21 cellular contexts compared by ENCODE assay signal in the genomic region with DNA sequence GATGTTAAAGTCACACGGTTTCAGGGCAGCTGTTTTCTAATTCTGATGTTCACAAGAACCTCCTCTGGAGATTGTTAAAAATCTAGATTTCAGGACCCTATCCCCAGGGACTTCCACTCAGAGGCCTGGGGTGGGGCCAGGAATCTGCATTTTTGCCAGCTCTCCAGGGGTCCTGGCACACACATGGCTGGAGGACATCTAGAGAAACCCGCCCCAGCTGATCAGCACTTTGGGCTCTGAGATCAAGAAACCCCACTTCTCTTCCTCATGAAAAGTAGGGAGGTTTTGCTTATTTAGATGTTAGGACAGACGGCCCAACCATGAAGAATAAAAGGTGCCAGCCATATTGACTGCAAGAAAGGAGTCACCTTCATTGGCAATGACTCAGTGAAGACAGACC.
DNase-seq lines count a peak whose midpoint lies in the region; ATAC-seq, FAIRE-seq and TF ChIP-seq lines count a peak whose summit lies in the region.
"Had no signal": no experiment of that assay in that cellular context is flagged by ENCODE, and none has a peak within 500 bp of the region (broad histone marks: within the 10 kb centered on the region; RNA-seq: fewer than 3 reads in every experiment).

No MANE protein-coding gene starts in this region.

- intact Hi-C loops in Right ventricle myocardium inferior (cut with DNase I): loop anchor here (10.0 kb wide), 1 partner anchor 49 kb away; no protein-coding TSS in a partner anchor
- intact Hi-C loops in left ventricle myocardium superior (cut with micrococcal nuclease): no loop called here
- intact Hi-C loops in uterus (cut with DNase I; ENCODE audit: low total_unique reads): no loop called here

- TF ChIP-seq POLR2A in uterus (IDR thresholded peaks at IDR 0.05): no peak

- no peak for TF ChIP-seq CTCF in keratinocyte (optimal IDR thresholded peaks at IDR 0.05 in 1 of 3, IDR thresholded peaks at IDR 0.05 in 1 of 3, conservative IDR thresholded peaks at IDR 0.05 in 1 of 3; ENCODE audit: extremely low read depth in 1 of 3, insufficient read depth in 2 of 3, low read length in 3 of 3)
- TF ChIP-seq CTCF in smooth muscle cell (IDR thresholded peaks at IDR 0.05; ENCODE audit: borderline replicate concordance, insufficient read depth, poor library complexity, severe bottlenecking): no peak
- TF ChIP-seq CTCF in uterus (IDR thresholded peaks at IDR 0.05): no peak

- H3K9me1 ChIP-seq in keratinocyte (ENCODE audit: control insufficient read depth, extremely low read depth, insufficient read depth, low read length): no peaks in the 10 kb centered on the region

- H3K27ac ChIP-seq in keratinocyte (ENCODE audit: control insufficient read depth, insufficient read depth, low read length): no peak overlapping the region
- H3K27ac ChIP-seq in smooth muscle cell (ENCODE audit: low read depth): peak overlapping the region; percentile 42
- peak overlapping the region; percentile 9 to 75 for H3K27ac ChIP-seq in uterus
- H3K27ac ChIP-seq: 22Rv1, testis had no signal

- peak; percentile 46 for FAIRE-seq in keratinocyte (lab: Jason Lieb, UNC)
- FAIRE-seq: K562 had no signal

- H3K27me3 ChIP-seq in keratinocyte (ENCODE audit: control insufficient read depth, extremely low read depth, insufficient read depth, low read length) (no peaks in the 10 kb centered on the region), smooth muscle cell (ENCODE audit: low read depth) (no peaks in the 10 kb centered on the region), uterus (no peaks in the 10 kb centered on the region)
- H3K27me3 ChIP-seq: MG63, testis had no signal

- H3K36me3 ChIP-seq in keratinocyte (ENCODE audit: control insufficient read depth in 2 of 2, extremely low read depth in 1 of 2, insufficient read depth in 2 of 2, low read length in 2 of 2): no peaks in the 10 kb centered on the region
- H3K36me3 ChIP-seq in smooth muscle cell (ENCODE audit: low read depth): no peaks in the 10 kb centered on the region
- H3K36me3 ChIP-seq in uterus: no peaks in the 10 kb centered on the region

- no peaks in the 10 kb centered on the region for H4K20me1 ChIP-seq in keratinocyte (ENCODE audit: control insufficient read depth, extremely low read depth, insufficient read depth, low read length)
- peaks cover 96% of the 10 kb centered on the region for H4K20me1 ChIP-seq in smooth muscle cell (ENCODE audit: low read depth)

- H3K9ac ChIP-seq in keratinocyte (ENCODE audit: control insufficient read depth, extremely low read depth, insufficient read depth, low read length): no peak overlapping the region
- no peak overlapping the region for H3K9ac ChIP-seq in smooth muscle cell (ENCODE audit: low read depth)

- dilution Hi-C loops in keratinocyte (cut with MboI; ENCODE audit: extremely low pct_ligation_motif_present, low sequenced_read_pairs): no loop called here

- 83% methylated on average over 3 of the region's 3 CpGs for WGBS in smooth muscle cell (ENCODE audit: low lambda C conversion rate)

- no peaks in the 10 kb centered on the region for H3K9me3 ChIP-seq in keratinocyte (ENCODE audit: control insufficient read depth, low read depth, low read length)
- no peaks in the 10 kb centered on the region for H3K9me3 ChIP-seq in smooth muscle cell (replicated peaks; ENCODE audit: low read depth)
- no peaks in the 10 kb centered on the region for H3K9me3 ChIP-seq in uterus
- H3K9me3 ChIP-seq: MG63, testis had no signal

- H3K4me1 ChIP-seq in keratinocyte (ENCODE audit: control insufficient read depth, extremely low read depth, insufficient read depth, low read length) (peaks cover 37% of the 10 kb centered on the region), smooth muscle cell (ENCODE audit: low read depth) (peaks cover 29% of the 10 kb centered on the region), uterus (peaks cover 14 to 54% of the 10 kb centered on the region in 2 donors)

- H3K4me2 ChIP-seq in keratinocyte (ENCODE audit: control insufficient read depth, extremely low read depth, insufficient read depth, low read depth, low read length) (no peak overlapping the region), smooth muscle cell (peak overlapping the region; percentile 18)
- H3K4me2 ChIP-seq: GM23338 had no signal

- H3K4me3 ChIP-seq in keratinocyte (ENCODE audit: control insufficient read depth in 2 of 3, extremely low read depth in 1 of 3, insufficient read depth in 2 of 3, low read depth in 1 of 3, low read length in 3 of 3): no peak overlapping the region
- no peak overlapping the region for H3K4me3 ChIP-seq in smooth muscle cell
- no peak overlapping the region for H3K4me3 ChIP-seq in uterus
- H3K4me3 ChIP-seq: GM23338, K562, MG63, testis had no signal

- ATAC-seq in Right ventricle myocardium inferior (no peak), left ventricle myocardium superior (no peak), HG02610 (IDR thresholded peaks at IDR 0.05; ENCODE audit: unreplicated experiment) (no peak)
- ATAC-seq: GM23338, K562, WTC11 had no signal

- H2AFZ ChIP-seq in keratinocyte (ENCODE audit: control insufficient read depth, low read length): no peak overlapping the region
- H2AFZ ChIP-seq in smooth muscle cell (ENCODE audit: low read depth): no peak overlapping the region
- H2AFZ ChIP-seq: GM23338 had no signal

- peaks cover 30% of the 10 kb centered on the region for H3F3A ChIP-seq in smooth muscle cell (ENCODE audit: low read depth)

- DNase-seq in Right ventricle myocardium inferior (ENCODE audit: missing footprints) (peak; percentile 56), left ventricle myocardium superior (no peak), keratinocyte (ENCODE audit: low read depth, low spot score) (no peak), smooth muscle cell (lab: John Stamatoyannopoulos, UW; ENCODE audit: unreplicated experiment) (no peak), uterus (no peak), GM19240 (ENCODE audit: insufficient read length, low spot score) (no peak), DMS153 (lab: John Stamatoyannopoulos, UW) (no peak)
- DNase-seq: CD4-positive, alpha-beta T cell; DMS 273 treated with DMSO at 0.1 percent for 48 hours; effector CD8-positive, alpha-beta T cell; NCI-H2081; NCI-H82; SHP77; SW 1271; testis had no signal

- H3K79me2 ChIP-seq in keratinocyte (ENCODE audit: control insufficient read depth, insufficient read depth, low read length) (no peaks in the 10 kb centered on the region), smooth muscle cell (ENCODE audit: low read depth) (peaks cover 66% of the 10 kb centered on the region)
